In the genomic region with DNA sequence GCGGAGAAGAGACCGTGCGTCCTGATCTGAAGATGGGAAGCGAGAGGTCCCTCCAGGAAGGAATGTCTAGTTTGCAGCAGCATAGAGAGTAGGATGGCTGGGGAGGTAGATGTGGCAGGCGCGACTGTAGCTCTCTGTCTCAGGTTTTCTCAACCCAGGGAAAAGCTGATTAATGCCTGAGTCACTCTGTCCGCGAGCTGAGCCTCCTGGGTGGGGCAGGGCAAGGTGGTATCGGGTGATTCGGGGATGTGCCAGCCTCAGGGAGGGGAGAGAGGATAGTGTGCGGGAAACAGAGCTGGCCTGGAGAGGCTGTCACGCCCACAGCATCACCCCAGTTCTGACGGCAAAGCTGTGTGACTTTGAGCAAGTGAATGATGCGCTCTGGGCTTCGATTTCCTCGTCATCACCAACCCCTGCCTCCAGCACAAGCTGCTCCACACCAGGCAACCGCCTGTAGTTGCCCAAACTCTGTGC, we compare ENCODE assay signal across 10 cellular contexts. TPM values are rescaled to one million over a fixed set of nuclear protein-coding genes. Genes with fewer than 3 reads are reported as not detected.
DNase-seq lines count a peak whose midpoint lies in the region; ATAC-seq, FAIRE-seq and TF ChIP-seq lines count a peak whose summit lies in the region.
"Had no signal": no experiment of that assay in that cellular context is flagged by ENCODE, and none has a peak within 500 bp of the region (broad histone marks: within the 10 kb centered on the region; RNA-seq: fewer than 3 reads in every experiment).

No MANE protein-coding gene starts in this region.

- H3K4me3 Mint-ChIP-seq in type B pancreatic cell: peak overlapping the region; percentile 84
- H3K4me3 Mint-ChIP-seq: stimulated activated memory B cell treated with anti-CD40 and anti-IgM and Interleukin-4, amounts not matched to agents 10 μg/mL and 1 μg/mL and 100 μg/mL, for 72 hours had no signal

- ATAC-seq in left cardiac atrium (peak in 1 of 2 donors; percentile 63), heart left ventricle (no peak), HG03460 (IDR thresholded peaks at IDR 0.05; ENCODE audit: unreplicated experiment) (no peak), HG02798 (IDR thresholded peaks at IDR 0.05; ENCODE audit: poor library complexity, unreplicated experiment) (no peak)
- ATAC-seq: stimulated activated memory B cell treated with anti-CD40 and anti-IgM and Interleukin-4, amounts not matched to agents 10 μg/mL and 1 μg/mL and 100 μg/mL, for 72 hours had no signal

- peak overlapping the region in 2 of 12 donors; percentile 3 to 82 for H3K27ac ChIP-seq in heart left ventricle

- no peaks in the 10 kb centered on the region for H3K4me1 Mint-ChIP-seq in type B pancreatic cell (ENCODE audit: unreplicated experiment)
- H3K4me1 Mint-ChIP-seq: stimulated activated memory B cell treated with anti-CD40 and anti-IgM and Interleukin-4, amounts not matched to agents 10 μg/mL and 1 μg/mL and 100 μg/mL, for 72 hours had no signal

- H3K4me3 ChIP-seq in heart left ventricle: no peak overlapping the region
- no peak overlapping the region for H3K4me3 ChIP-seq in fibroblast of pulmonary artery (replicated peaks; ENCODE audit: low read depth, low read length)

- H3K9me3 Mint-ChIP-seq in type B pancreatic cell: peaks cover 1% of the 10 kb centered on the region

- peak; percentile 34 for DNase-seq in left cardiac atrium
- DNase-seq in heart left ventricle: no peak
- DNase-seq in RCC 7860 (ENCODE audit: low spot score): peak; percentile 93
- DNase-seq in fibroblast of pulmonary artery (ENCODE audit: low read depth): peak; percentile 49
- DNase-seq in type B pancreatic cell (ENCODE audit: extremely low spot score, unreplicated experiment): no peak
- no peak for DNase-seq in NCI-H146 treated with DMSO at 0.1 percent for 48 hours (lab: John Stamatoyannopoulos, UW; ENCODE audit: unreplicated experiment)

- H3K27ac Mint-ChIP-seq in type B pancreatic cell: no peak overlapping the region
- H3K27ac Mint-ChIP-seq: stimulated activated memory B cell treated with anti-CD40 and anti-IgM and Interleukin-4, amounts not matched to agents 10 μg/mL and 1 μg/mL and 100 μg/mL, for 72 hours had no signal

- peak; percentile 92 for FAIRE-seq in RCC 7860 (lab: Jason Lieb, UNC)

- TF ChIP-seq CTCF in heart left ventricle (IDR thresholded peaks at IDR 0.05) (no peak), fibroblast of pulmonary artery (IDR thresholded peaks at IDR 0.05; ENCODE audit: low read length, missing control alignments) (no peak), type B pancreatic cell (conservative IDR thresholded peaks at IDR 0.05) (no peak)

- no peaks in the 10 kb centered on the region for H3K27me3 Mint-ChIP-seq in type B pancreatic cell

- peaks cover 0 to 30% (median 6%) of the 10 kb centered on the region in 9 donors for H3K27me3 ChIP-seq in heart left ventricle

- peaks cover 0 to 12% (median under 1%) of the 10 kb centered on the region in 12 donors for H3K9me3 ChIP-seq in heart left ventricle

- H3K4me1 ChIP-seq in heart left ventricle: peaks cover 0 to 11% (median 3%) of the 10 kb centered on the region in 12 donors

- intact Hi-C loops in left cardiac atrium (cut with DNase I): no loop called here
- intact Hi-C loops in heart left ventricle (cut with DNase I): loop anchor here in 1 of 10 donors (2.0 kb wide), 1 partner anchor 180 kb away; no protein-coding TSS in a partner anchor

- peaks cover 10% of the 10 kb centered on the region for H3K36me3 Mint-ChIP-seq in type B pancreatic cell

- WGBS in heart left ventricle, 4 donors: 70 to 77% (median 72%) methylated on average over 17 of the region's 17 CpGs

- TF ChIP-seq POLR2A in heart left ventricle (IDR thresholded peaks at IDR 0.05): no peak

- no peaks in the 10 kb centered on the region for H3K36me3 ChIP-seq in heart left ventricle

RNA-seq across cellular contexts. Expression of a gene that starts 28.4 kb away (rescaled TPM):
- total RNA-seq in left cardiac atrium (not detected), heart left ventricle (1 to 10 TPM in 3 of 9 donors, under 1 TPM in 6; 0.17 to 6.0 (median 0.77) TPM), type B pancreatic cell (ENCODE audit: low replicate concordance) (not detected in 2 replicates)
- polyA plus RNA-seq in heart left ventricle: under 1 TPM; 0.14 to 0.72 TPM
- total RNA-seq: OCI-LY7 had no signal

RNA-seq across cellular contexts. Expression of a gene that starts 46.8 kb away (rescaled TPM):
- total RNA-seq in left cardiac atrium (under 1 TPM; 0.18 to 0.74 TPM), heart left ventricle (1 to 10 TPM in 1 of 9 donors, under 1 TPM in 7, not detected in 1; 0.05 to 1.9 (median 0.14) TPM), type B pancreatic cell (ENCODE audit: low replicate concordance) (0.05 and 0.07 TPM in 2 replicates)
- polyA plus RNA-seq in heart left ventricle: under 1 TPM; 0.04 to 0.12 TPM
- total RNA-seq: OCI-LY7 had no signal

Comparison
In these comparisons a context has a peak if more than half of its experiments do, and no peak if none do; other contexts are left out.
1. DNase-seq: peak in left cardiac atrium (single experiment), RCC 7860 (single experiment) and fibroblast of pulmonary artery (single experiment); none in heart left ventricle (0 of 5), type B pancreatic cell (single experiment) and NCI-H146 treated with DMSO at 0.1 percent for 48 hours (single experiment).